Comparison of ENCODE assay signal across 24 cellular contexts in the genomic region with DNA sequence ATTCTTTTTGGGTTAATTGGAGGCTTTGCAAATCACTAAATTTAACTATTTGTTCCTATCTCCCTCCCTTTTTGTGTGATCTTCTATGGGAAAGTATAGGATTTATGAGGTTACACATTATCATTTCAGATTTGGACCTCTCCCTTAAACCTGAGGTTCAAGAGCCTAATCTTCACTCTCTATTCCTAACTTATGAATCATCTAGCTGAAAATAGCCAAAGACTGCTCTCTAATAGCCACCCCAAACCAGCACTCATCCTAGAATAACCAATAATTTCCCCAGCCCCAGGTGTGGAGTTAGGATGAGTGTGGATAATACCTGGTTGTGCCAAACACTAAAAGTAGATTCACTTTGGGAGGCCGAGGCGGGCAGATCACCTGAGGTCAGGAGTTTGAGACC.
DNase-seq lines count a peak whose midpoint lies in the region; ATAC-seq, FAIRE-seq and TF ChIP-seq lines count a peak whose summit lies in the region.
"Had no signal": no experiment of that assay in that cellular context is flagged by ENCODE, and none has a peak within 500 bp of the region (broad histone marks: within the 10 kb centered on the region; RNA-seq: fewer than 3 reads in every experiment).

No MANE protein-coding gene starts in this region.

- H3K9ac ChIP-seq in kidney (ENCODE audit: low read length in 2 of 2) (no peak overlapping the region), trophoblast cell (ENCODE audit: low read length) (no peak overlapping the region)
- H3K9ac ChIP-seq: BLaER1, SK-N-SH had no signal

- H3K27ac ChIP-seq in ascending aorta: peak overlapping the region; percentile 67 to 75
- H3K27ac ChIP-seq in kidney (ENCODE audit: low read depth in 2 of 2, low read length in 2 of 2): no peak overlapping the region
- H3K27ac ChIP-seq in trophoblast cell (ENCODE audit: low read depth, low read length): no peak overlapping the region
- H3K27ac ChIP-seq: BLaER1 had no signal

- H4K8ac ChIP-seq in trophoblast cell (ENCODE audit: low read depth, low read length): no peak overlapping the region

- H3K9me3 ChIP-seq in ascending aorta (no peaks in the 10 kb centered on the region), kidney (ENCODE audit: control insufficient read depth in 1 of 2, low read length in 2 of 2) (no peaks in the 10 kb centered on the region), trophoblast cell (ENCODE audit: insufficient read depth, low read depth, low read length) (no peaks in the 10 kb centered on the region)
- H3K9me3 ChIP-seq: BLaER1, MG63, SK-N-SH had no signal

- no CpG with 5 or more reads among the region's 2 CpGs for WGBS in trophoblast cell (ENCODE audit: extremely low coverage, insufficient coverage, insufficient read length)

- no peaks in the 10 kb centered on the region for H3K79me2 ChIP-seq in trophoblast cell (ENCODE audit: control insufficient read depth, insufficient read depth, low read length, poor library complexity)

- no peak for FAIRE-seq in kidney (lab: Jason Lieb, UNC)

- no peak overlapping the region for H3K4ac ChIP-seq in trophoblast cell (ENCODE audit: low read depth, low read length)

- no peak overlapping the region for H3K18ac ChIP-seq in trophoblast cell (ENCODE audit: low read length)

- intact Hi-C loops in left ventricle myocardium superior (cut with micrococcal nuclease): no loop called here
- intact Hi-C loops in Right ventricle myocardium inferior (cut with DNase I): no loop called here
- intact Hi-C loops in ascending aorta (cut with DNase I): no loop called here
- intact Hi-C loops in kidney (cut with DNase I): no loop called here

- H3K36me3 ChIP-seq in ascending aorta: no peaks in the 10 kb centered on the region
- H3K36me3 ChIP-seq in kidney (ENCODE audit: control insufficient read depth in 1 of 2, insufficient read depth in 2 of 2, low read length in 2 of 2): no peaks in the 10 kb centered on the region
- no peaks in the 10 kb centered on the region for H3K36me3 ChIP-seq in trophoblast cell (ENCODE audit: control insufficient read depth in 1 of 2, insufficient read depth in 2 of 2, low read length in 2 of 2)
- H3K36me3 ChIP-seq: BLaER1, MG63 had no signal

- no peak overlapping the region for H3K23ac ChIP-seq in trophoblast cell (ENCODE audit: low read length)

- no peak overlapping the region for H3K4me3 ChIP-seq in ascending aorta
- H3K4me3 ChIP-seq in kidney (ENCODE audit: low read length in 2 of 2): no peak overlapping the region
- H3K4me3 ChIP-seq in trophoblast cell (ENCODE audit: low read depth, low read length): no peak overlapping the region
- H3K4me3 ChIP-seq: BLaER1, MG63 had no signal

- no peak overlapping the region for H2AFZ ChIP-seq in trophoblast cell (ENCODE audit: insufficient read depth, low read length, poor library complexity)

- H4K12ac ChIP-seq in trophoblast cell (ENCODE audit: low read depth, low read length): no peak overlapping the region

- no peaks in the 10 kb centered on the region for H3K27me3 ChIP-seq in ascending aorta
- no peaks in the 10 kb centered on the region for H3K27me3 ChIP-seq in trophoblast cell (ENCODE audit: insufficient read depth, low read length)
- H3K27me3 ChIP-seq: BLaER1, MG63 had no signal

- DNase-seq in left ventricle myocardium superior (no peak), Right ventricle myocardium inferior (ENCODE audit: missing footprints) (no peak), ascending aorta (ENCODE audit: low spot score in 2 of 2) (no peak), myocyte (ENCODE audit: low read depth) (peak; percentile 51), kidney (no peak), trophoblast cell (no peak)
- DNase-seq: 8988T; CD4-positive, CD25-positive, alpha-beta regulatory T cell; DMS153; DND-41; H7; HFFc6; KBM-7; MG63; NCI-H1105 treated with DMSO at 0.1 percent for 48 hours; NCI-H146; NCI-H1930; NCI-H526 treated with DMSO at 0.1 percent for 48 hours; SK-N-SH; SW 1271 had no signal

- H2BK120ac ChIP-seq in trophoblast cell (ENCODE audit: insufficient read depth, low read length, poor library complexity): no peak overlapping the region

- no peak overlapping the region for H2BK12ac ChIP-seq in trophoblast cell (ENCODE audit: low read length)

- no peak overlapping the region for H2BK5ac ChIP-seq in trophoblast cell (ENCODE audit: low read depth, low read length, poor library complexity)

- TF ChIP-seq CTCF in ascending aorta (IDR thresholded peaks at IDR 0.05) (no peak), kidney (IDR thresholded peaks at IDR 0.05; ENCODE audit: borderline replicate concordance, extremely low read depth, insufficient read depth) (no peak)

- H3K79me1 ChIP-seq in trophoblast cell (ENCODE audit: low read length): no peaks in the 10 kb centered on the region

- ATAC-seq in left ventricle myocardium superior (peak; percentile 49), Right ventricle myocardium inferior (no peak), GM18511 (IDR thresholded peaks at IDR 0.05; ENCODE audit: unreplicated experiment) (no peak), GM18498 (IDR thresholded peaks at IDR 0.05; ENCODE audit: unreplicated experiment) (no peak)
- ATAC-seq: Panc1 had no signal

- H4K91ac ChIP-seq in trophoblast cell (ENCODE audit: low read depth, low read length): no peak overlapping the region

- H2AK5ac ChIP-seq in trophoblast cell (ENCODE audit: low read length): no peak overlapping the region

- H3K4me1 ChIP-seq in ascending aorta (peaks cover 3 to 12% of the 10 kb centered on the region in 2 donors), kidney (ENCODE audit: control insufficient read depth in 1 of 2, insufficient read depth in 1 of 2, low read depth in 1 of 2, low read length in 2 of 2) (no peaks in the 10 kb centered on the region), trophoblast cell (ENCODE audit: control insufficient read depth in 1 of 2, insufficient read depth in 2 of 2, low read length in 2 of 2) (no peaks in the 10 kb centered on the region)
- H3K4me1 ChIP-seq: BLaER1 had no signal

- H3K4me2 ChIP-seq in trophoblast cell (ENCODE audit: low read length): no peak overlapping the region
- H3K4me2 ChIP-seq: BLaER1 had no signal

- no peak overlapping the region for H3K14ac ChIP-seq in trophoblast cell (ENCODE audit: low read length)

Comparison
In these comparisons a context has a peak if more than half of its experiments do, and no peak if none do; other contexts are left out.
1. H3K27ac ChIP-seq: peak in ascending aorta (2 of 2); none in kidney (0 of 2) and trophoblast cell (single experiment).